In genomic region chr13:108915634-108916497, GRCh38 we compare ENCODE assay signal across 8 cellular contexts.
DNase-seq lines count a peak whose midpoint lies in the region; ATAC-seq lines count a peak whose summit lies in the region.

No MANE protein-coding gene starts in this region.

- no peaks in the 10 kb centered on the region for H3K9me3 Mint-ChIP-seq in activated CD4-positive, alpha-beta memory T cell treated with anti-CD3 and anti-CD28 coated beads for 36 hours

- intact Hi-C loops in activated CD4-positive, alpha-beta memory T cell treated with anti-CD3 and anti-CD28 coated beads for 36 hours (cut with micrococcal nuclease): loop anchor here (1.0 to 5.0 kb wide), 4 partner anchors 18 to 871 kb away; partner anchors contain the start of genes ABHD13, IRS2 and LIG4

- peak overlapping the region; percentile 62 for H3K4me3 ChIP-seq in endocrine pancreas (ENCODE audit: control insufficient read depth, insufficient read depth, low read length)

- H3K9ac ChIP-seq in endocrine pancreas (ENCODE audit: control insufficient read depth, insufficient read depth, low read length): peak overlapping the region; percentile 15

- peaks cover 20% of the 10 kb centered on the region for H3K4me1 Mint-ChIP-seq in activated CD4-positive, alpha-beta memory T cell treated with anti-CD3 and anti-CD28 coated beads for 36 hours (ENCODE audit: low read depth)

- H3K4me3 Mint-ChIP-seq in activated CD4-positive, alpha-beta memory T cell treated with anti-CD3 and anti-CD28 coated beads for 36 hours: peak overlapping the region; percentile 68

- no peaks in the 10 kb centered on the region for H3K36me3 ChIP-seq in endocrine pancreas (ENCODE audit: control insufficient read depth, insufficient read depth, low read length)

- no peaks in the 10 kb centered on the region for H3K27me3 ChIP-seq in endocrine pancreas (ENCODE audit: control insufficient read depth, insufficient read depth, low read length)

- peak; percentile 92 for ATAC-seq in GM18499 (IDR thresholded peaks at IDR 0.05; ENCODE audit: insufficient read depth, unreplicated experiment)
- peak; percentile 91 for ATAC-seq in HG02588 (IDR thresholded peaks at IDR 0.05; ENCODE audit: unreplicated experiment)

- CTCF ChIA-PET in activated CD4-positive, alpha-beta memory T cell treated with anti-CD3 and anti-CD28 coated beads for 36 hours (lab: Charles Lee): interaction anchor here (0.6 to 1.9 kb wide), 6 partner anchors 10 to 594 kb away, joined by 3 to 9 read pairs (median 4); no protein-coding TSS in a partner anchor

- peak overlapping the region; percentile 78 for H3K27ac Mint-ChIP-seq in activated CD4-positive, alpha-beta memory T cell treated with anti-CD3 and anti-CD28 coated beads for 36 hours

- no peaks in the 10 kb centered on the region for H3K36me3 Mint-ChIP-seq in activated CD4-positive, alpha-beta memory T cell treated with anti-CD3 and anti-CD28 coated beads for 36 hours

- H3K9me3 ChIP-seq in endocrine pancreas (ENCODE audit: control insufficient read depth, low read length): no peaks in the 10 kb centered on the region

- no peaks in the 10 kb centered on the region for H3K27me3 Mint-ChIP-seq in activated CD4-positive, alpha-beta memory T cell treated with anti-CD3 and anti-CD28 coated beads for 36 hours

- H3K4me1 ChIP-seq in endocrine pancreas (ENCODE audit: control insufficient read depth, insufficient read depth, low read length): peaks cover 14% of the 10 kb centered on the region

- DNase-seq in NCI-H2029 treated with DMSO at 0.1 percent for 48 hours (lab: John Stamatoyannopoulos, UW): peak; percentile 70
- peak; percentile 95 for DNase-seq in activated CD4-positive, alpha-beta memory T cell treated with anti-CD3 and anti-CD28 coated beads for 36 hours
- peak; percentile 29 for DNase-seq in midbrain (lab: John Stamatoyannopoulos, UW)
- DNase-seq in stimulated activated CD8-positive, alpha-beta memory T cell treated with anti-CD3 and anti-CD28 coated beads, Interleukin-4, amount 100 ng/mL, for 1 hour (ENCODE audit: low read depth in 2 of 2, low spot score in 1 of 2): peak; percentile 15 to 43
- DNase-seq in NCI-H187 treated with DMSO at 0.1 percent for 48 hours (lab: John Stamatoyannopoulos, UW): no peak

- POLR2A ChIA-PET in activated CD4-positive, alpha-beta memory T cell treated with anti-CD3 and anti-CD28 coated beads for 36 hours (lab: Charles Lee): no interaction called here
